Comparison of ENCODE assay signal across 8 cellular contexts in genomic region chr3:49674491-49674983, GRCh38. TPM values are rescaled to one million over a fixed set of nuclear protein-coding genes. Genes with fewer than 3 reads are reported as not detected.
DNase-seq lines count a peak whose midpoint lies in the region; ATAC-seq, FAIRE-seq and TF ChIP-seq lines count a peak whose summit lies in the region.

No MANE protein-coding gene starts in this region.

- H3K4me1 ChIP-seq in kidney (ENCODE audit: control insufficient read depth in 1 of 2, insufficient read depth in 1 of 2, low read depth in 1 of 2, low read length in 2 of 2), result peaks cover 28 to 35% of the 10 kb centered on the region in 2 donors

- DNase-seq in activated CD8-positive, alpha-beta memory T cell treated with anti-CD3 and anti-CD28 coated beads, Interleukin-2, amount 10 ng/mL, durations not matched to agents 7 days and 5 days, result no peak
- DNase-seq in activated CD8-positive, alpha-beta memory T cell treated with anti-CD3 and anti-CD28 coated beads for 24 hours, result no peak
- no peak for DNase-seq in activated naive CD4-positive, alpha-beta T cell treated with anti-CD3 and anti-CD28 coated beads, Interleukin-2, amount 50 U/mL, for 72 hours (ENCODE audit: low spot score in 2 of 2)
- DNase-seq in kidney (no peak), SHP77 treated with DMSO at 0.1 percent for 48 hours (lab: John Stamatoyannopoulos, UW) (no peak), nucleus accumbens (lab: John Stamatoyannopoulos, UW) (no peak)
- DNase-seq in stimulated activated naive B cell treated with anti-CD40 and anti-IgM and Interleukin-4, amounts not matched to agents 10 μg/mL and 1 μg/mL and 100 μg/mL, for 72 hours, result no peak

- no peaks in the 10 kb centered on the region for H3K27me3 Mint-ChIP-seq in activated CD8-positive, alpha-beta memory T cell treated with anti-CD3 and anti-CD28 coated beads, Interleukin-2, amount 10 ng/mL, durations not matched to agents 7 days and 5 days
- H3K27me3 Mint-ChIP-seq in stimulated activated naive B cell treated with anti-CD40 and anti-IgM and Interleukin-4, amounts not matched to agents 10 μg/mL and 1 μg/mL and 100 μg/mL, for 72 hours, result no peaks in the 10 kb centered on the region

- peak overlapping the region in 1 of 2 donors; percentile 47 for H3K27ac ChIP-seq in kidney (ENCODE audit: low read depth in 2 of 2, low read length in 2 of 2)

- H3K4me3 ChIP-seq in kidney (ENCODE audit: low read length in 2 of 2), result peak overlapping the region; percentile 75 to 82

- FAIRE-seq in kidney (lab: Jason Lieb, UNC), result no peak

- no peak for TF ChIP-seq CTCF in kidney (IDR thresholded peaks at IDR 0.05; ENCODE audit: borderline replicate concordance, extremely low read depth, insufficient read depth)

- peaks cover 34% of the 10 kb centered on the region for H3K4me1 Mint-ChIP-seq in activated CD8-positive, alpha-beta memory T cell treated with anti-CD3 and anti-CD28 coated beads, Interleukin-2, amount 10 ng/mL, durations not matched to agents 7 days and 5 days
- peaks cover 24 to 30% of the 10 kb centered on the region in 2 donors for H3K4me1 Mint-ChIP-seq in stimulated activated naive B cell treated with anti-CD40 and anti-IgM and Interleukin-4, amounts not matched to agents 10 μg/mL and 1 μg/mL and 100 μg/mL, for 72 hours

- peaks cover 14 to 36% of the 10 kb centered on the region in 2 donors for H3K36me3 ChIP-seq in kidney (ENCODE audit: control insufficient read depth in 1 of 2, insufficient read depth in 2 of 2, low read length in 2 of 2)

- CTCF ChIA-PET in activated CD8-positive, alpha-beta memory T cell treated with anti-CD3 and anti-CD28 coated beads, Interleukin-2, amount 10 ng/mL, durations not matched to agents 7 days and 5 days (lab: Charles Lee), result no interaction called here

- H3K9me3 Mint-ChIP-seq in activated CD8-positive, alpha-beta memory T cell treated with anti-CD3 and anti-CD28 coated beads, Interleukin-2, amount 10 ng/mL, durations not matched to agents 7 days and 5 days (ENCODE audit: low read depth), result no peaks in the 10 kb centered on the region
- H3K9me3 Mint-ChIP-seq in activated naive CD4-positive, alpha-beta T cell treated with anti-CD3 and anti-CD28 coated beads, Interleukin-2, amount 50 U/mL, for 72 hours, result no peaks in the 10 kb centered on the region
- H3K9me3 Mint-ChIP-seq in stimulated activated naive B cell treated with anti-CD40 and anti-IgM and Interleukin-4, amounts not matched to agents 10 μg/mL and 1 μg/mL and 100 μg/mL, for 72 hours, result no peaks in the 10 kb centered on the region

- peak overlapping the region; percentile 99 for H3K27ac Mint-ChIP-seq in activated CD8-positive, alpha-beta memory T cell treated with anti-CD3 and anti-CD28 coated beads, Interleukin-2, amount 10 ng/mL, durations not matched to agents 7 days and 5 days
- peak overlapping the region; percentile 74 to 99 for H3K27ac Mint-ChIP-seq in activated naive CD4-positive, alpha-beta T cell treated with anti-CD3 and anti-CD28 coated beads, Interleukin-2, amount 50 U/mL, for 72 hours
- peak overlapping the region; percentile 99 for H3K27ac Mint-ChIP-seq in stimulated activated naive B cell treated with anti-CD40 and anti-IgM and Interleukin-4, amounts not matched to agents 10 μg/mL and 1 μg/mL and 100 μg/mL, for 72 hours

- peak; percentile 22 for ATAC-seq in activated CD8-positive, alpha-beta memory T cell treated with anti-CD3 and anti-CD28 coated beads, Interleukin-2, amount 10 ng/mL, durations not matched to agents 7 days and 5 days
- ATAC-seq in HG03521 (IDR thresholded peaks at IDR 0.05; ENCODE audit: unreplicated experiment), result peak; percentile 10
- peak; percentile 13 to 19 for ATAC-seq in activated naive CD4-positive, alpha-beta T cell treated with anti-CD3 and anti-CD28 coated beads, Interleukin-2, amount 50 U/mL, for 72 hours
- ATAC-seq in stimulated activated naive B cell treated with anti-CD40 and anti-IgM and Interleukin-4, amounts not matched to agents 10 μg/mL and 1 μg/mL and 100 μg/mL, for 72 hours (replicated peaks), result peak; percentile 30 to 32

- H3K9ac ChIP-seq in kidney (ENCODE audit: low read length in 2 of 2), result peak overlapping the region; percentile 3 to 82

- peak overlapping the region; percentile 96 for H3K4me3 Mint-ChIP-seq in activated CD8-positive, alpha-beta memory T cell treated with anti-CD3 and anti-CD28 coated beads, Interleukin-2, amount 10 ng/mL, durations not matched to agents 7 days and 5 days
- H3K4me3 Mint-ChIP-seq in stimulated activated naive B cell treated with anti-CD40 and anti-IgM and Interleukin-4, amounts not matched to agents 10 μg/mL and 1 μg/mL and 100 μg/mL, for 72 hours, result peak overlapping the region; percentile 95 to 98

- intact Hi-C loops in kidney (cut with DNase I), result no loop called here

- H3K36me3 Mint-ChIP-seq in activated CD8-positive, alpha-beta memory T cell treated with anti-CD3 and anti-CD28 coated beads, Interleukin-2, amount 10 ng/mL, durations not matched to agents 7 days and 5 days, result peaks cover 13% of the 10 kb centered on the region
- peaks cover 0 to 16% of the 10 kb centered on the region in 2 donors for H3K36me3 Mint-ChIP-seq in activated naive CD4-positive, alpha-beta T cell treated with anti-CD3 and anti-CD28 coated beads, Interleukin-2, amount 50 U/mL, for 72 hours
- peaks cover 25 to 36% of the 10 kb centered on the region in 2 donors for H3K36me3 Mint-ChIP-seq in stimulated activated naive B cell treated with anti-CD40 and anti-IgM and Interleukin-4, amounts not matched to agents 10 μg/mL and 1 μg/mL and 100 μg/mL, for 72 hours

- no peaks in the 10 kb centered on the region for H3K9me3 ChIP-seq in kidney (ENCODE audit: control insufficient read depth in 1 of 2, low read length in 2 of 2)

RNA-seq across cellular contexts. Expression of gene APEH, which starts 0.4 kb away (rescaled TPM):
- 100 to 1,000 TPM; 150 to 172 TPM for total RNA-seq in activated CD8-positive, alpha-beta memory T cell treated with anti-CD3 and anti-CD28 coated beads, Interleukin-2, amount 10 ng/mL, durations not matched to agents 7 days and 5 days
- total RNA-seq in activated naive CD4-positive, alpha-beta T cell treated with anti-CD3 and anti-CD28 coated beads, Interleukin-2, amount 50 U/mL, for 72 hours, result 100 to 1,000 TPM; 137 to 164 TPM
- 143 TPM for total RNA-seq in kidney
- 138 TPM for polyA plus RNA-seq in kidney (ENCODE audit: insufficient read depth, low read depth, low replicate concordance)

RNA-seq across cellular contexts. Expression of gene MST1, which starts 14.7 kb away (rescaled TPM):
- 1 to 10 TPM; 7.3 to 9.3 TPM for total RNA-seq in activated CD8-positive, alpha-beta memory T cell treated with anti-CD3 and anti-CD28 coated beads, Interleukin-2, amount 10 ng/mL, durations not matched to agents 7 days and 5 days
- 10 to 100 TPM; 11.8 to 15.9 TPM for total RNA-seq in activated naive CD4-positive, alpha-beta T cell treated with anti-CD3 and anti-CD28 coated beads, Interleukin-2, amount 50 U/mL, for 72 hours
- 77.3 TPM for total RNA-seq in kidney
- 152 TPM for polyA plus RNA-seq in kidney (ENCODE audit: insufficient read depth, low read depth, low replicate concordance)

RNA-seq across cellular contexts. Expression of gene RNF123, which starts 14.8 kb away (rescaled TPM):
- 10 to 100 TPM; 50.0 to 58.9 TPM for total RNA-seq in activated CD8-positive, alpha-beta memory T cell treated with anti-CD3 and anti-CD28 coated beads, Interleukin-2, amount 10 ng/mL, durations not matched to agents 7 days and 5 days
- 10 to 100 TPM; 25.5 to 34.0 TPM for total RNA-seq in activated naive CD4-positive, alpha-beta T cell treated with anti-CD3 and anti-CD28 coated beads, Interleukin-2, amount 50 U/mL, for 72 hours
- 43.7 TPM for total RNA-seq in kidney
- 41.7 TPM for polyA plus RNA-seq in kidney (ENCODE audit: insufficient read depth, low read depth, low replicate concordance)

RNA-seq across cellular contexts. Expression of gene AMIGO3, which starts 44.9 kb away (rescaled TPM):
- 1 to 10 TPM in 1 of 2 experiments, under 1 TPM in 1; 0.19 to 1.2 TPM for total RNA-seq in activated CD8-positive, alpha-beta memory T cell treated with anti-CD3 and anti-CD28 coated beads, Interleukin-2, amount 10 ng/mL, durations not matched to agents 7 days and 5 days
- not detected for total RNA-seq in activated naive CD4-positive, alpha-beta T cell treated with anti-CD3 and anti-CD28 coated beads, Interleukin-2, amount 50 U/mL, for 72 hours
- not detected for total RNA-seq in kidney
- polyA plus RNA-seq in kidney (ENCODE audit: insufficient read depth, low read depth, low replicate concordance), result 0.73 TPM

RNA-seq across cellular contexts. Expression of gene GMPPB, which starts 49.2 kb away (rescaled TPM):
- total RNA-seq in activated CD8-positive, alpha-beta memory T cell treated with anti-CD3 and anti-CD28 coated beads, Interleukin-2, amount 10 ng/mL, durations not matched to agents 7 days and 5 days, result 10 to 100 TPM; 46.6 to 47.9 TPM
- total RNA-seq in activated naive CD4-positive, alpha-beta T cell treated with anti-CD3 and anti-CD28 coated beads, Interleukin-2, amount 50 U/mL, for 72 hours, result 10 to 100 TPM; 29.9 to 31.6 TPM
- 37.4 TPM for total RNA-seq in kidney
- 25.0 TPM for polyA plus RNA-seq in kidney (ENCODE audit: insufficient read depth, low read depth, low replicate concordance)
